In the genomic region with DNA sequence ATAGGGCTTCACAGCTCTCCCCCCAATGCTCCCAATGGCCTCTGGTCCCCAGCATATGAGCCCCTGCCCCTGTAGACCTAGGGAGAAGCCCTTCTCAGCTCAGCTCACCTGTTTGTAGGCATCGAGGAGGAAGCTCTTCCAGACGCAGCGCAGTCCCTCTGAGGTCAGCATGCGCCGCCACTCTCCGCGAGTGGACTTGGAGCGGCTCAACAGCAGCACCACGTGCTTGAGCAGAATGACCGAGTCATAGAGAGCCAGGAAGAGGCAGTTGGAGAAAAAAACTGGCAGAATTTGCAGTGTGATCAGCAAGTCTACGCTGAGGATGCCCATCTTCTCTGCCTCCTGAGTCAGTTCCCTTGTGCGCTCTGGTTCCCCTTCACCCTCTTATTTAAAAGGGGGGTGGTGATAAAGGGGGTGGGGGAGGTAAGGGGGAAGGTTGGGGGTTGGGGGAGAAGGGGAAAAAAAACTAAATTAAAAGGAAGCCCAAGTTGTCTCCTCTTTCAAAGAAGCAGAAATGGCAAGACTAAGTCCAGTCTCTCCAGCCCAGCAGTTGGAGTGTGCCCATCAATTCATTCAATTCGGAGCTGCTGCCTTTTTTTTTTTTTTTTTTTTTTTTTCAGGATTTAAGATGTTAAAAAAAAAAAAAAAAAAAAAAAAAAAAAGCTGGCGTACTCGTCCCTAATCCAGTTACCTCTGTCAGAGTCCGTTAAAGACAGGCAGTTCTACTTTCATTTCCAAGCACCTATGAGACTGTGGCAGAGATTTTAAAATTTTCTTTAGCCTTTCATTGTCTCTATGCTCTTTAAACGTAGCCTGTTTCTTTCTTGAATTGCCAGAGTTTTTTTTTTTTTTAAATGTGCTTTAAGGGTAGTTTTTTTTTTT, we compare ENCODE assay signal across 8 cellular contexts. TPM values are rescaled to one million over a fixed set of nuclear protein-coding genes. Genes with fewer than 3 reads are reported as not detected.
DNase-seq lines count a peak whose midpoint lies in the region; TF ChIP-seq lines count a peak whose summit lies in the region.

Gene DIO2, minus strand, starts transcription at position 362 of the 882 bp plus-strand sequence. Its CDS starts 32 bp downstream, at position 330.

- H3K27ac ChIP-seq in MM.1S (ENCODE audit: low read length) = no peak within 1 kb of the TSS
- peak within 1 kb of the TSS in 1 of 2 donors; percentile 10 for H3K27ac ChIP-seq in esophagus (ENCODE audit: low read depth in 2 of 2, low read length in 1 of 2)
- no peak within 1 kb of the TSS for H3K27ac ChIP-seq in ovary

- H3K9ac ChIP-seq in MM.1S (ENCODE audit: low read length) = no peak within 1 kb of the TSS

- H3K36me3 Mint-ChIP-seq in neural crest cell (ENCODE audit: low read depth) = no peaks in the 10 kb centered on the region
- no peaks in the 10 kb centered on the region for H3K36me3 Mint-ChIP-seq in activated T-helper 2 cell treated with anti-CD3 and anti-CD28 coated beads, Interferon-gamma antibody, Interleukin-2, Interleukin-4, amounts not matched to agents 10 μg/mL and 5 μg/mL and 100 μg/mL, durations not matched to agents 14 hours and 24 hours and 36 hours (ENCODE audit: low read depth)

- H2AFZ ChIP-seq in MM.1S (ENCODE audit: low read length) = no peak within 1 kb of the TSS

- H3K79me2 ChIP-seq in MM.1S (ENCODE audit: low read length) = no peaks in the 10 kb centered on the region

- TF ChIP-seq EP300 in ovary (IDR thresholded peaks at IDR 0.05) = no peak

- no peaks in the 10 kb centered on the region for H3K4me1 ChIP-seq in MM.1S (ENCODE audit: low read length)
- no peaks in the 10 kb centered on the region for H3K4me1 ChIP-seq in esophagus (ENCODE audit: control insufficient read depth in 2 of 2, insufficient read depth in 2 of 2, low read length in 1 of 2)
- no peaks in the 10 kb centered on the region for H3K4me1 ChIP-seq in ovary (ENCODE audit: insufficient read depth)

- TF ChIP-seq CTCF in AG04449 (IDR thresholded peaks at IDR 0.05; ENCODE audit: insufficient read depth, low read length, missing control alignments) (no peak), MM.1S (IDR thresholded peaks at IDR 0.05; ENCODE audit: low read length) (no peak), neural crest cell (conservative IDR thresholded peaks at IDR 0.05) (no peak), ovary (IDR thresholded peaks at IDR 0.05) (no peak)

- peak within 1 kb of the TSS; percentile 33 for H3K4me3 ChIP-seq in AG04449 (ENCODE audit: low read depth, low read length)
- H3K4me3 ChIP-seq in MM.1S (ENCODE audit: low read length) = no peak within 1 kb of the TSS; the same call in 1 of the 2 replicates
- H3K4me3 ChIP-seq in esophagus (ENCODE audit: low read depth in 1 of 2, low read length in 2 of 2) = peak within 1 kb of the TSS in 1 of 2 donors; percentile 35
- H3K4me3 ChIP-seq in ovary = no peak within 1 kb of the TSS

- POLR2A ChIA-PET in AG04449 (lab: Yijun Ruan, JAX) = interaction anchor here (0.6 kb wide), 1 partner anchor 90 kb away, joined by 3 read pairs; no protein-coding TSS in a partner anchor

- no peaks in the 10 kb centered on the region for H4K20me1 ChIP-seq in MM.1S (ENCODE audit: insufficient read depth, low read length)

- H3K27me3 ChIP-seq in MM.1S (replicated peaks; ENCODE audit: insufficient read depth, low read length) = no peaks in the 10 kb centered on the region
- no peaks in the 10 kb centered on the region for H3K27me3 ChIP-seq in esophagus (ENCODE audit: control insufficient read depth in 1 of 2, insufficient read depth in 2 of 2, low read length in 2 of 2)
- H3K27me3 ChIP-seq in ovary = no peaks in the 10 kb centered on the region

- peak within 1 kb of the TSS; percentile 34; the same call in 1 of the 2 replicates for H3K4me2 ChIP-seq in MM.1S (ENCODE audit: low read depth, low read length)

- no peaks in the 10 kb centered on the region for H3F3A ChIP-seq in MM.1S (ENCODE audit: insufficient read depth, low read length)

- no peaks in the 10 kb centered on the region for H3K36me3 ChIP-seq in MM.1S (replicated peaks; ENCODE audit: insufficient read depth, low read length)
- peaks cover 0 to 4% of the 10 kb centered on the region in 2 donors for H3K36me3 ChIP-seq in esophagus (ENCODE audit: control insufficient read depth in 2 of 2, insufficient read depth in 2 of 2, low read length in 1 of 2)
- no peaks in the 10 kb centered on the region for H3K36me3 ChIP-seq in ovary

- H3K27me3 Mint-ChIP-seq in neural crest cell (ENCODE audit: low read depth) = no peaks in the 10 kb centered on the region
- H3K27me3 Mint-ChIP-seq in activated T-helper 2 cell treated with anti-CD3 and anti-CD28 coated beads, Interferon-gamma antibody, Interleukin-2, Interleukin-4, amounts not matched to agents 10 μg/mL and 5 μg/mL and 100 μg/mL, durations not matched to agents 14 hours and 24 hours and 36 hours (ENCODE audit: low read depth) = no peaks in the 10 kb centered on the region

- intact Hi-C loops in activated T-helper 2 cell treated with anti-CD3 and anti-CD28 coated beads, Interferon-gamma antibody, Interleukin-2, Interleukin-4, amounts not matched to agents 10 μg/mL and 5 μg/mL and 100 μg/mL, durations not matched to agents 14 hours and 24 hours and 36 hours (cut with micrococcal nuclease) = loop anchor here (5.0 kb wide), 1 partner anchor 641 kb away; no protein-coding TSS in a partner anchor
- intact Hi-C loops in ovary (cut with DNase I) = no loop called here

- H3K4me1 Mint-ChIP-seq in neural crest cell = peaks cover 14% of the 10 kb centered on the region
- no peaks in the 10 kb centered on the region for H3K4me1 Mint-ChIP-seq in activated T-helper 2 cell treated with anti-CD3 and anti-CD28 coated beads, Interferon-gamma antibody, Interleukin-2, Interleukin-4, amounts not matched to agents 10 μg/mL and 5 μg/mL and 100 μg/mL, durations not matched to agents 14 hours and 24 hours and 36 hours (ENCODE audit: low read depth)

- CTCF ChIA-PET in AG04449 (lab: Yijun Ruan, JAX) = interaction anchor here (1.6 kb wide), 1 partner anchor 155 kb away, joined by 4 read pairs; no protein-coding TSS in a partner anchor

- H3K4me3 Mint-ChIP-seq in neural crest cell = no peak within 1 kb of the TSS
- H3K4me3 Mint-ChIP-seq in activated T-helper 2 cell treated with anti-CD3 and anti-CD28 coated beads, Interferon-gamma antibody, Interleukin-2, Interleukin-4, amounts not matched to agents 10 μg/mL and 5 μg/mL and 100 μg/mL, durations not matched to agents 14 hours and 24 hours and 36 hours (ENCODE audit: low read depth) = no peak within 1 kb of the TSS

- no peaks in the 10 kb centered on the region for H3K9me3 ChIP-seq in MM.1S (replicated peaks; ENCODE audit: insufficient read depth, low read length)
- no peaks in the 10 kb centered on the region for H3K9me3 ChIP-seq in esophagus (ENCODE audit: control insufficient read depth in 2 of 2, insufficient read depth in 1 of 2, low read depth in 1 of 2, low read length in 1 of 2)
- H3K9me3 ChIP-seq in ovary = no peaks in the 10 kb centered on the region

- H3K9me2 ChIP-seq in MM.1S (replicated peaks; ENCODE audit: insufficient read depth, low read length) = no peaks in the 10 kb centered on the region

- no peak for DNase-seq in AG04449 (ENCODE audit: low read depth, low spot score)
- no peak for DNase-seq in MM.1S
- DNase-seq in neural crest cell (ENCODE audit: low read depth, low spot score) = no peak
- no peak for DNase-seq in NCI-H510A treated with DMSO at 0.1 percent for 48 hours (lab: John Stamatoyannopoulos, UW)
- no peak for DNase-seq in activated T-helper 2 cell treated with anti-CD3 and anti-CD28 coated beads, Interferon-gamma antibody, Interleukin-2, Interleukin-4, amounts not matched to agents 10 μg/mL and 5 μg/mL and 100 μg/mL, durations not matched to agents 14 hours and 24 hours and 36 hours (ENCODE audit: low spot score)
- no peak for DNase-seq in NCI-H524 treated with DMSO at 0.1 percent for 48 hours (lab: John Stamatoyannopoulos, UW)
- DNase-seq in ovary = no peak

- WGBS in esophagus, 2 donors = 50 to 54% methylated on average over 17 of the region's 17 CpGs
- WGBS in ovary, 3 donors = 36 to 49% (median 42%) methylated on average over 17 of the region's 17 CpGs

- no peaks in the 10 kb centered on the region for H3K9me3 Mint-ChIP-seq in neural crest cell
- no peaks in the 10 kb centered on the region for H3K9me3 Mint-ChIP-seq in activated T-helper 2 cell treated with anti-CD3 and anti-CD28 coated beads, Interferon-gamma antibody, Interleukin-2, Interleukin-4, amounts not matched to agents 10 μg/mL and 5 μg/mL and 100 μg/mL, durations not matched to agents 14 hours and 24 hours and 36 hours

- peak within 1 kb of the TSS; percentile 86 for H3K27ac Mint-ChIP-seq in neural crest cell (ENCODE audit: unreplicated experiment)
- no peak within 1 kb of the TSS for H3K27ac Mint-ChIP-seq in activated T-helper 2 cell treated with anti-CD3 and anti-CD28 coated beads, Interferon-gamma antibody, Interleukin-2, Interleukin-4, amounts not matched to agents 10 μg/mL and 5 μg/mL and 100 μg/mL, durations not matched to agents 14 hours and 24 hours and 36 hours

- no peak for TF ChIP-seq POLR2A in ovary (IDR thresholded peaks at IDR 0.05)

RNA-seq across cellular contexts. Expression of gene DIO2, which starts in this region (rescaled TPM):
- polyA plus RNA-seq in esophagus = 10 to 100 TPM; 42.3 to 58.7 TPM
- 0.09 and 0.41 TPM in 2 replicates for total RNA-seq in neural crest cell
- not detected in 2 replicates for total RNA-seq in activated T-helper 2 cell treated with anti-CD3 and anti-CD28 coated beads, Interferon-gamma antibody, Interleukin-2, Interleukin-4, amounts not matched to agents 10 μg/mL and 5 μg/mL and 100 μg/mL, durations not matched to agents 14 hours and 24 hours and 36 hours
- 1 to 10 TPM in 1 of 7 donors, under 1 TPM in 5, not detected in 1; 0.18 to 2.6 (median 0.51) TPM for total RNA-seq in ovary
- under 1 TPM; 0.08 to 0.52 TPM for polyA plus RNA-seq in ovary

Comparison
In these comparisons a context has a peak if more than half of its experiments do, and no peak if none do; other contexts are left out.
1. RNA of gene DIO2 (polyA plus RNA-seq): 42.3 to 58.7 TPM in esophagus; 0.08 to 0.52 TPM in ovary; every median in the first group is over 10 times any median in the second.